In genomic region chr1:12604114-12604874, GRCh38 we compare ENCODE assay signal across 1 cellular context.
TF ChIP-seq lines count a peak whose summit lies in the region.

No MANE protein-coding gene starts in this region.

TF ChIP-seq in K562, 482 proteins besides CTCF, POLR2A, EP300 and RAD21 (continued from another document and continues in another):
- TF ChIP-seq ZNF518B (CRISPR knock-in tag; IDR thresholded peaks at IDR 0.05) (no peak), ZNF561 (CRISPR knock-in tag; conservative IDR thresholded peaks at IDR 0.05) (no peak), BACH1 (tag; IDR thresholded peaks at IDR 0.05) (peak; percentile 74; the same call in 1 of the 2 replicates), ZMIZ1 (IDR thresholded peaks at IDR 0.05; ENCODE audit: low read depth in 2 of 2, low read length in 2 of 2) (peak in 1 of 2 experiments; percentile 95; a peak in 2 of 4 replicates), ZBTB17 (CRISPR knock-in tag; IDR thresholded peaks at IDR 0.05) (peak; percentile 34), FOS (IDR thresholded peaks at IDR 0.05; ENCODE audit: extremely low read depth, insufficient read length) (peak; percentile 84), ZFP36 (IDR thresholded peaks at IDR 0.05; ENCODE audit: low read depth, low read length, partially characterized antibody) (peak; percentile 97), DMBX1 (CRISPR knock-in tag; IDR thresholded peaks at IDR 0.05; ENCODE audit: borderline replicate concordance) (peak; percentile 84), DACH1 (IDR thresholded peaks at IDR 0.05; ENCODE audit: partially characterized antibody) (peak; percentile 81), ZNF263 (CRISPR knock-in tag; IDR thresholded peaks at IDR 0.05; ENCODE audit: borderline replicate concordance) (0 out of 2 replicates have a peak, but pooled peaks have one; percentile 2), ATF3 (IDR thresholded peaks at IDR 0.05) (peak; percentile 97), ATF3 (CRISPR knock-in tag; conservative IDR thresholded peaks at IDR 0.05) (peak; percentile 97), ZNF584 (CRISPR knock-in tag; IDR thresholded peaks at IDR 0.05; ENCODE audit: low read depth) (peak; percentile 68), SAP30 (IDR thresholded peaks at IDR 0.05; ENCODE audit: borderline replicate concordance, insufficient read depth, low read depth, low read length, poor library complexity, severe bottlenecking) (peak; percentile 19), CBFB (CRISPR knock-in tag; IDR thresholded peaks at IDR 0.05) (0 out of 2 replicates have a peak, but pooled peaks have one; percentile 79), ZBED1 (IDR thresholded peaks at IDR 0.05) (0 out of 2 replicates have a peak, but pooled peaks have one; percentile 78), USF1 (CRISPR knock-in tag; IDR thresholded peaks at IDR 0.05) (no peak), KAT7 (CRISPR knock-in tag; IDR thresholded peaks at IDR 0.05; ENCODE audit: borderline replicate concordance) (0 out of 2 replicates have a peak, but pooled peaks have one; percentile 35), TAL1 (IDR thresholded peaks at IDR 0.05) (peak; percentile 90), ZNF717 (CRISPR knock-in tag; IDR thresholded peaks at IDR 0.05) (no peak), SMARCC2 (IDR thresholded peaks at IDR 0.05; ENCODE audit: low read depth) (peak; percentile 99), FOXP4 (CRISPR knock-in tag; IDR thresholded peaks at IDR 0.05; ENCODE audit: borderline replicate concordance) (0 out of 2 replicates have a peak, but pooled peaks have one; percentile 84), MYC (IDR thresholded peaks at IDR 0.05; ENCODE audit: low read depth, low read length) (peak; percentile 65), MYC (CRISPR knock-in tag; IDR thresholded peaks at IDR 0.05; ENCODE audit: borderline replicate concordance, low read depth) (no peak), NCOR1 (IDR thresholded peaks at IDR 0.05) (peak; percentile 98), UBTF (IDR thresholded peaks at IDR 0.05; ENCODE audit: borderline replicate concordance in 1 of 2, low read depth in 2 of 2, low read length in 2 of 2) (0 out of 4 replicates have a peak, but pooled peaks of 1 of the 2 experiments have one; percentile 6), ZNF384 (IDR thresholded peaks at IDR 0.05; ENCODE audit: low read depth, low read length) (peak; percentile 53), FOXA1 (IDR thresholded peaks at IDR 0.05; ENCODE audit: borderline replicate concordance) (peak; percentile 64; the same call in 1 of the 2 replicates), KAT2B (IDR thresholded peaks at IDR 0.05; ENCODE audit: low read depth, low read length) (no peak), BCL6 (CRISPR knock-in tag; IDR thresholded peaks at IDR 0.05) (peak; percentile 15; the same call in 1 of the 2 replicates), PHTF2 (CRISPR knock-in tag; IDR thresholded peaks at IDR 0.05) (no peak), RFX7 (CRISPR knock-in tag; IDR thresholded peaks at IDR 0.05) (0 out of 2 replicates have a peak, but pooled peaks have one; percentile 14), MLLT1 (IDR thresholded peaks at IDR 0.05) (peak in 1 of 2 experiments; percentile 58; a peak in 1 of 4 replicates), MAFF (IDR thresholded peaks at IDR 0.05; ENCODE audit: low read length) (peak; percentile 72), ZBTB26 (CRISPR knock-in tag; IDR thresholded peaks at IDR 0.05) (no peak), ERF (CRISPR knock-in tag; IDR thresholded peaks at IDR 0.05) (peak; percentile 81), RFX1 (IDR thresholded peaks at IDR 0.05) (no peak)
